ENCODE assay signal across 8 cellular contexts in genomic region chr1:119071321-119071720, GRCh38.
"Had no signal": no experiment of that assay in that cellular context is flagged by ENCODE, and none has a peak within 500 bp of the region (broad histone marks: within the 10 kb centered on the region; RNA-seq: fewer than 3 reads in every experiment).

No MANE protein-coding gene starts in this region.

- ATAC-seq: GM12878 had no signal

- H3K4me3 ChIP-seq: GM12878 had no signal

- FAIRE-seq: G401.6, GM12878, GM12891, GM12892, GM18507, GM19239 had no signal

- DNase-seq: GDM1, GF-D8 had no signal
